Comparison of ENCODE assay signal across 8 cellular contexts in the genomic region with DNA sequence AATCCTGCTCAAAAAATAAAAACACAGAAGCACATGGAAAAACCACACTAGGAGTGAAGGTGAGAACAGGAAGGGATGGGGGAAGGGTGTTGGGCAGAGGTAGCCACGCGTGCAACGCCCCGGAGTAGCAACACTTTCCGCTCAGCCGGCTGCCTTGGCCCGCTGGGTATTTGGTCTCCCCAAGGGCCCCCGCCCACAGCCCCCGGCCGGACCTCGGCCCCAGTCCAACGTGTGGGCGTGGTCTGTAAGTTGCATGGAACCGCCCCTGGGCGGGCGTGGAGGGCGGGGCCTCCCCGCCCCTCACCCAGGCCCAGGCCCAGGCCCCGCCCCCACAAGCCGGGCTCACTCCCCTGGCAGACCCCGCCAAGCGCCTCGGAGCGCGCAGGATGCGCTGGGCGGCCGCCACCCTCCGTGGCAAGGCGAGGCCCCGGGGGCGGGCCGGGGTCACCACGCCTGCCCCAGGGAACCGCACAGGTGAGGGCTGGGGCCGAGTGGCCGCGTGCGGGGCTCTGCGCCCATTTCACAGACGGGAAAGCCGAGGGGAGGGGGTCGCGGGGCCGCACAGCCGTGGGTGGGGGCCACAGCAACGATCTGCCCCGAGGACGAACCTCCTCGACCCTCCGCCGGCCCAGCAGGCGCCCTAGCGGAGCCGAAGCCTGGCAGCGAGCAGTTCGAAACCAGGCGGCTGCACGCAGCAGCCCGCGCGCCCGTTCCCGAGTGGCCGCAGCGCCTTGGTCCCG. TPM values are rescaled to one million over a fixed set of nuclear protein-coding genes. Genes with fewer than 3 reads are reported as not detected.
DNase-seq lines count a peak whose midpoint lies in the region; ATAC-seq, FAIRE-seq and TF ChIP-seq lines count a peak whose summit lies in the region.

A gene (plus strand): TSS at position 345 of the 740 bp plus-strand sequence. CDS start 42 bp downstream, at position 387.

- no peaks in the 10 kb centered on the region for H3K9me3 ChIP-seq in K562 (replicated peaks; ENCODE audit: control insufficient read depth, insufficient read depth, low read depth, low read length)

- no peaks in the 10 kb centered on the region for H3K9me3 Mint-ChIP-seq in MCF 10A (ENCODE audit: unreplicated experiment)

- peaks cover 0 to 5% of the 10 kb centered on the region in 2 experiments; a peak in 1 of 5 replicates for H3K27me3 ChIP-seq in K562 (ENCODE audit: control insufficient read depth in 2 of 2, insufficient read depth in 2 of 2, low read length in 2 of 2)

- no peak within 1 kb of the TSS for H3K4me3 Mint-ChIP-seq in MCF 10A (ENCODE audit: unreplicated experiment)

- no peak for TF ChIP-seq RAD21 in K562 (CRISPR knock-in tag; conservative IDR thresholded peaks at IDR 0.05 in 1 of 2, IDR thresholded peaks at IDR 0.05 in 1 of 2)

- no peaks in the 10 kb centered on the region; the same call in 2 of the 3 replicates for H3K36me3 ChIP-seq in K562 (ENCODE audit: control insufficient read depth, insufficient read depth, low read length)

- CTCF ChIA-PET in MCF 10A (lab: Yijun Ruan, JAX), result no interaction called here
- CTCF ChIA-PET in K562 (lab: Yijun Ruan, JAX; ENCODE audit: low intra/inter-chr PET ratio), result no interaction called here

- peaks cover 28% of the 10 kb centered on the region for H3K79me2 ChIP-seq in K562 (ENCODE audit: control insufficient read depth, insufficient read depth, low read length)

- intact Hi-C loops in MCF 10A (cut with micrococcal nuclease) (no loop called here), K562 (cut with micrococcal nuclease) (no loop called here)

- POLR2A ChIA-PET in MCF 10A (lab: Yijun Ruan, JAX) (no interaction called here), K562 (lab: Yijun Ruan, JAX) (interaction anchor here (0.6 to 1.2 kb wide), 4 partner anchors 13 to 393 kb away, joined by 3 read pairs; a partner anchor contains a TSS)

- H3K27ac Mint-ChIP-seq in MCF 10A (ENCODE audit: low read depth, unreplicated experiment), result no peak within 1 kb of the TSS

- TF ChIP-seq EP300 in K562 (IDR thresholded peaks at IDR 0.05; ENCODE audit: low read length), result no peak

- H3K9me1 ChIP-seq in K562 (ENCODE audit: control insufficient read depth, insufficient read depth, low read length), result no peaks in the 10 kb centered on the region

- H4K20me1 ChIP-seq in K562 (replicated peaks; ENCODE audit: control insufficient read depth, insufficient read depth, low read length), result no peaks in the 10 kb centered on the region

- peak within 1 kb of the TSS; percentile 64 to 94 for H3K9ac ChIP-seq in K562 (ENCODE audit: insufficient read depth in 1 of 2, low read depth in 2 of 2, low read length in 2 of 2)

- H2AFZ ChIP-seq in K562 (ENCODE audit: low read depth, low read length), result peak within 1 kb of the TSS; percentile 80

- no peak for FAIRE-seq in K562 (lab: Jason Lieb, UNC)

- peak; percentile 44 for ATAC-seq in HG03135 (IDR thresholded peaks at IDR 0.05; ENCODE audit: unreplicated experiment)
- peak; percentile 90 for ATAC-seq in K562
- no peak for ATAC-seq in HG02884 (IDR thresholded peaks at IDR 0.05; ENCODE audit: unreplicated experiment)

- DNase-seq in T47D (ENCODE audit: low read depth in 1 of 2, low spot score in 1 of 2) (peak; percentile 51 to 86), MCF 10A (ENCODE audit: unreplicated experiment) (no peak), T-helper 2 cell (peak; percentile 49 to 78 (median 56)), K562 (ENCODE audit: extremely low read depth in 1 of 4, low spot score in 3 of 4) (peak; percentile 86 to 98 (median 96)), kidney tubule cell (ENCODE audit: low spot score) (peak; percentile 76)
- DNase-seq in stimulated activated CD4-positive, alpha-beta T cell treated with anti-CD3 and anti-CD28 coated beads, TNF-alpha, amount 100 ng/mL, for 24 hours (ENCODE audit: low read depth in 3 of 3), result peak; percentile 38 to 67 (median 38)

- H3K4me1 Mint-ChIP-seq in MCF 10A (ENCODE audit: insufficient read depth, unreplicated experiment), result peaks cover 9% of the 10 kb centered on the region

- 1% methylated on average over 28 of the region's 67 CpGs for WGBS in K562 (ENCODE audit: insufficient coverage, low coverage, missing lambda C conversion rate)

- peak within 1 kb of the TSS; percentile 76 for H3K4me2 ChIP-seq in K562 (ENCODE audit: insufficient read depth, low read length)

- BruUV-seq in MCF 10A (replicated peaks; lab: Mats Ljungman, UMichigan) (no TSS peak), K562 (replicated peaks; lab: Mats Ljungman, UMichigan) (no TSS peak)

- H3K4me1 ChIP-seq in K562 (replicated peaks in 1 of 2; ENCODE audit: control insufficient read depth in 2 of 2, insufficient read depth in 2 of 2, low read length in 2 of 2), result peaks cover 36 to 56% of the 10 kb centered on the region in 2 experiments

- no peaks in the 10 kb centered on the region for H3K27me3 Mint-ChIP-seq in MCF 10A (ENCODE audit: insufficient read depth, unreplicated experiment)

- H3K27ac ChIP-seq in K562 (ENCODE audit: extremely low read depth, low read depth, low read length), result peak within 1 kb of the TSS; percentile 73

- in situ Hi-C loops in T47D (cut with HindIII; ENCODE audit: low pct_unique_long_range_greater_than_20kb, low sequenced_read_pairs), result no loop called here
- in situ Hi-C loops in K562 (cut with MboI), result no loop called here

- peak; percentile 61 for TF ChIP-seq POLR2A in K562 (conservative IDR thresholded peaks at IDR 0.05)

- TF ChIP-seq CTCF in MCF 10A (IDR thresholded peaks at IDR 0.05; ENCODE audit: unreplicated experiment), result no peak
- TF ChIP-seq CTCF in K562 (IDR thresholded peaks at IDR 0.05 in 2 of 3, conservative IDR thresholded peaks at IDR 0.05 in 1 of 3; ENCODE audit: insufficient read depth in 2 of 3, low read depth in 1 of 3, low read length in 3 of 3), result no peak

- H3K36me3 Mint-ChIP-seq in MCF 10A (ENCODE audit: insufficient read depth, unreplicated experiment), result no peaks in the 10 kb centered on the region

- peak within 1 kb of the TSS; percentile 56 for H3K4me3 ChIP-seq in K562

TF ChIP-seq in K562, 482 proteins besides CTCF, POLR2A, EP300 and RAD21 (continues in another document):
- TF ChIP-seq ZKSCAN3 (CRISPR knock-in tag; IDR thresholded peaks at IDR 0.05), result no peak
- TF ChIP-seq RBFOX2 (IDR thresholded peaks at IDR 0.05; ENCODE audit: low read depth, low read length), result peak; percentile 67
- TF ChIP-seq MAZ (CRISPR knock-in tag; conservative IDR thresholded peaks at IDR 0.05 in 1 of 2, IDR thresholded peaks at IDR 0.05 in 1 of 2), result peak; percentile 65 to 81; a peak in 3 of 4 replicates
- no peak for TF ChIP-seq GABPB2 (CRISPR knock-in tag; conservative IDR thresholded peaks at IDR 0.05)
- no peak for TF ChIP-seq GATA2 (CRISPR knock-in tag; IDR thresholded peaks at IDR 0.05)
- TF ChIP-seq, protein P1, sequence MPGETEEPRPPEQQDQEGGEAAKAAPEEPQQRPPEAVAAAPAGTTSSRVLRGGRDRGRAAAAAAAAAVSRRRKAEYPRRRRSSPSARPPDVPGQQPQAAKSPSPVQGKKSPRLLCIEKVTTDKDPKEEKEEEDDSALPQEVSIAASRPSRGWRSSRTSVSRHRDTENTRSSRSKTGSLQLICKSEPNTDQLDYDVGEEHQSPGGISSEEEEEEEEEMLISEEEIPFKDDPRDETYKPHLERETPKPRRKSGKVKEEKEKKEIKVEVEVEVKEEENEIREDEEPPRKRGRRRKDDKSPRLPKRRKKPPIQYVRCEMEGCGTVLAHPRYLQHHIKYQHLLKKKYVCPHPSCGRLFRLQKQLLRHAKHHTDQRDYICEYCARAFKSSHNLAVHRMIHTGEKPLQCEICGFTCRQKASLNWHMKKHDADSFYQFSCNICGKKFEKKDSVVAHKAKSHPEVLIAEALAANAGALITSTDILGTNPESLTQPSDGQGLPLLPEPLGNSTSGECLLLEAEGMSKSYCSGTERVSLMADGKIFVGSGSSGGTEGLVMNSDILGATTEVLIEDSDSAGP (CRISPR knock-in tag; IDR thresholded peaks at IDR 0.05), result no peak
- TF ChIP-seq CCNT2 (IDR thresholded peaks at IDR 0.05; ENCODE audit: borderline replicate concordance, extremely low read depth, insufficient read length, low read depth, low read length), result peak; percentile 45
- peak; percentile 93 for TF ChIP-seq CHD4 (IDR thresholded peaks at IDR 0.05; ENCODE audit: insufficient read depth, insufficient replicate concordance, low read depth, low read length, poor library complexity, severe bottlenecking)
- TF ChIP-seq ZNF311 (CRISPR knock-in tag; IDR thresholded peaks at IDR 0.05), result no peak
- TF ChIP-seq ZNF146 (CRISPR knock-in tag; IDR thresholded peaks at IDR 0.05; ENCODE audit: unreplicated experiment), result no peak
- TF ChIP-seq, protein P2, sequence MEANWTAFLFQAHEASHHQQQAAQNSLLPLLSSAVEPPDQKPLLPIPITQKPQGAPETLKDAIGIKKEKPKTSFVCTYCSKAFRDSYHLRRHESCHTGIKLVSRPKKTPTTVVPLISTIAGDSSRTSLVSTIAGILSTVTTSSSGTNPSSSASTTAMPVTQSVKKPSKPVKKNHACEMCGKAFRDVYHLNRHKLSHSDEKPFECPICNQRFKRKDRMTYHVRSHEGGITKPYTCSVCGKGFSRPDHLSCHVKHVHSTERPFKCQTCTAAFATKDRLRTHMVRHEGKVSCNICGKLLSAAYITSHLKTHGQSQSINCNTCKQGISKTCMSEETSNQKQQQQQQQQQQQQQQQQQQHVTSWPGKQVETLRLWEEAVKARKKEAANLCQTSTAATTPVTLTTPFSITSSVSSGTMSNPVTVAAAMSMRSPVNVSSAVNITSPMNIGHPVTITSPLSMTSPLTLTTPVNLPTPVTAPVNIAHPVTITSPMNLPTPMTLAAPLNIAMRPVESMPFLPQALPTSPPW (CRISPR knock-in tag; IDR thresholded peaks at IDR 0.05), result peak; percentile 76; the same call in 1 of the 2 replicates

RNA-seq across cellular contexts. Expression of the gene that starts here (rescaled TPM):
- total RNA-seq in MCF 10A (2022), result not detected in 2 replicates
- total RNA-seq in K562 (2011; cell fraction: chromatin; rRNA removed; ENCODE audit: low replicate concordance), result 2.7 and 10.6 TPM in 2 replicates
- total RNA-seq in K562 (2011; cell fraction: nucleolus; rRNA removed), result 16.3 and 18.3 TPM in 2 replicates
- total RNA-seq in K562 (2011; cell fraction: nucleoplasm; rRNA removed), result 14.3 and 16.0 TPM in 2 replicates
- 21.7 and 30.1 TPM in 2 replicates for total RNA-seq in K562 (2014; rRNA removed)
- 4.1 and 8.0 TPM in 2 replicates for total RNA-seq in K562 (2014; rRNA removed; fragmentation: Illumina TruSeq; extraction: Trizol)
- 10.0 and 11.4 TPM in 2 replicates for total RNA-seq in K562 (2015; rRNA removed; fragmentation: Illumina TruSeq; extraction: Trizol)
- 16.9 and 18.7 TPM in 2 replicates for total RNA-seq in K562 (2021)
- polyA plus RNA-seq in K562 (2011; rRNA removed), result 17.6 and 40.7 TPM in 2 replicates
- polyA plus RNA-seq in K562 (2011; cell fraction: cytosol; rRNA removed), result 53.0 and 63.3 TPM in 2 replicates
- polyA plus RNA-seq in K562 (2011; cell fraction: nucleus; rRNA removed), result 20.3 and 22.3 TPM in 2 replicates
- 18.1 and 49.1 TPM in 2 replicates for polyA plus RNA-seq in K562 (2012)
- 9.0 and 19.4 TPM in 2 replicates for polyA plus RNA-seq in K562 (2014; fragmentation: Illumina TruSeq; extraction: Trizol)
- 1 to 10 TPM; 1.3 to 2.2 TPM for polyA plus RNA-seq in K562 (2014; fragmentation: Nextera tagmentation; extraction: Ambion mirVana)
- 18.7 and 28.1 TPM in 2 replicates for polyA plus RNA-seq in K562 (2014; rRNA removed)
- polyA minus RNA-seq in K562 (2011; rRNA and poly(A)+ RNA removed), result 5.2 and 5.3 TPM in 2 replicates
- polyA minus RNA-seq in K562 (2011; cell fraction: cytosol; rRNA and poly(A)+ RNA removed), result 11.0 and 25.0 TPM in 2 replicates
- 2.0 and 4.7 TPM in 2 replicates for polyA minus RNA-seq in K562 (2011; cell fraction: nucleus; rRNA and poly(A)+ RNA removed)
